17 cellular contexts compared by ENCODE assay signal in the genomic region with DNA sequence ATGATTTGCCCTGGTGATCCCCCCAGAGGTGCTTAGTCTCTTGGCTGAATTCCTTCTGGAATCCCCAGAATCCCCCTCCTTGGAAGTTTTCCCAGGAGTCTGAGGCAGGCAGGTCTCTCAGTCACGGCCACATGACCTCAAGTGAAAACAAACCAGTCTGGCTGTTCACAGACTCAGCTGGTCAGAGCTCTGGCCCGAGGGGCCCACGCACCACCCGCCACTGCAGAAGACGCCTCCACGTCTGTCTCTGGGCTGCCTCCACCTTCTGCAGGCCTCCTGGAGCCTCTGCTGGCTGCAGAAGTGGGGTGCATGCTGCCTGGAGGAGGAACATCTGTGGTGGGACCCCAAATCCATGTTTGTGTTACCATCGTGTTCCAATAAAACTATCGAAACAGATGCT. TPM values are rescaled to one million over a fixed set of nuclear protein-coding genes. Genes with fewer than 3 reads are reported as not detected.
"Had no signal": no experiment of that assay in that cellular context is flagged by ENCODE, and none has a peak within 500 bp of the region (broad histone marks: within the 10 kb centered on the region; RNA-seq: fewer than 3 reads in every experiment).

No MANE protein-coding gene starts in this region.

- H3K27ac ChIP-seq: brain microvascular endothelial cell, foreskin keratinocyte, pancreas, skin epidermis, upper lobe of left lung had no signal

- H3K9me3 ChIP-seq: pancreas had no signal

- H3K27me3 ChIP-seq: brain microvascular endothelial cell, foreskin keratinocyte, pancreas, upper lobe of left lung had no signal

- H3K36me3 Mint-ChIP-seq: mesothelial cell of epicardium; stimulated activated effector memory CD8-positive, alpha-beta T cell treated with anti-CD3 and anti-CD28 coated beads, Interleukin-12 subunit alpha, Interleukin-12 subunit beta, amount 100 ng/mL, for 72 hours had no signal

- H3K4me3 ChIP-seq: pancreas, skin epidermis, upper lobe of left lung had no signal

- H3K27ac Mint-ChIP-seq: mesothelial cell of epicardium; stimulated activated effector memory CD8-positive, alpha-beta T cell treated with anti-CD3 and anti-CD28 coated beads, Interleukin-12 subunit alpha, Interleukin-12 subunit beta, amount 100 ng/mL, for 72 hours had no signal

- H3K4me1 Mint-ChIP-seq: neural crest cell had no signal

- ATAC-seq: activated T-cell treated with anti-CD3 and anti-CD28 coated beads, Interleukin-2, amount 50 U/mL, for 72 hours; foreskin keratinocyte; pancreas; stimulated activated effector memory CD8-positive, alpha-beta T cell treated with anti-CD3 and anti-CD28 coated beads, Interleukin-12 subunit alpha, Interleukin-12 subunit beta, amount 100 ng/mL, for 72 hours had no signal

- DNase-seq: activated CD4-positive, alpha-beta T cell treated with anti-CD3 and anti-CD28 coated beads, Interleukin-2, amount 50 U/mL, for 4 hours; activated naive CD4-positive, alpha-beta T cell; activated T-cell treated with anti-CD3 and anti-CD28 coated beads, Interleukin-2, amount 50 U/mL, for 72 hours; amniotic stem cell; brain microvascular endothelial cell; foreskin keratinocyte; islet precursor cell; SHP77; T-helper 2 cell had no signal

- H3K4me3 Mint-ChIP-seq: activated T-cell treated with anti-CD3 and anti-CD28 coated beads, Interleukin-2, amount 50 U/mL, for 72 hours; mesothelial cell of epicardium; neural crest cell; stimulated activated effector memory CD8-positive, alpha-beta T cell treated with anti-CD3 and anti-CD28 coated beads, Interleukin-12 subunit alpha, Interleukin-12 subunit beta, amount 100 ng/mL, for 72 hours had no signal

- H3K4me1 ChIP-seq: foreskin keratinocyte, upper lobe of left lung had no signal

- H3K9me3 Mint-ChIP-seq: stimulated activated effector memory CD8-positive, alpha-beta T cell treated with anti-CD3 and anti-CD28 coated beads, Interleukin-12 subunit alpha, Interleukin-12 subunit beta, amount 100 ng/mL, for 72 hours had no signal

- H3K36me3 ChIP-seq: brain microvascular endothelial cell, pancreas had no signal

RNA-seq across cellular contexts. Expression of a gene that starts 52.5 kb away (rescaled TPM):
- total RNA-seq: endothelial cell of umbilical vein, foreskin keratinocyte, myocyte had no signal
